In the genomic region with DNA sequence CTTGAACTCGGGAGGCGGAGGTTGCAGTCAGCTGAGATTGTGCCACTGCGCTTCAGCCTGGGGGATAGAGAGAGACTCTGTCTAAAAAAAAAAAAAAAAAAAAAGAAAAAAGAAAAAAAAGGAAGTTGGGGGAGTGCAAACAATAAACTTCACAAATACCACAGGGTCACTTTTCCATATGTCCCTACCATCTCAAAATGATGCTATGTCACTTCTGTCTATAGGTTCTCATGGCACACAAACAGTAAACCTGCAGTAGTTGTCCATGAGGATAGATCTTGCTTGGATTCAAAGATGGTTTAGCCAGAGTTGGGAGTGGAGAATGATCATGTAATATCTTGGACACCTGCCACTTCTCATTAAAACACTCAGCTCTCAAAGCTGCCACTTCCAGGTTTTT, we compare ENCODE assay signal across 9 cellular contexts. TPM values are rescaled to one million over a fixed set of nuclear protein-coding genes. Genes with fewer than 3 reads are reported as not detected.
DNase-seq lines count a peak whose midpoint lies in the region; ATAC-seq and TF ChIP-seq lines count a peak whose summit lies in the region.
"Had no signal": no experiment of that assay in that cellular context is flagged by ENCODE, and none has a peak within 500 bp of the region (broad histone marks: within the 10 kb centered on the region; RNA-seq: fewer than 3 reads in every experiment).

No MANE protein-coding gene starts in this region.

- H3K27me3 ChIP-seq in dorsolateral prefrontal cortex = no peaks in the 10 kb centered on the region

- intact Hi-C loops in Calu3 (cut with micrococcal nuclease; ENCODE audit: unreplicated experiment) = no loop called here
- intact Hi-C loops in dorsolateral prefrontal cortex (cut with DNase I) = loop anchor here in 1 of 2 donors (2.0 to 5.0 kb wide), 2 partner anchors 26 to 34 kb away; a partner anchor contains a TSS

- H3K4me3 Mint-ChIP-seq in Calu3 (ENCODE audit: low read depth, unreplicated experiment) (peak overlapping the region; percentile 81), osteocyte (ENCODE audit: unreplicated experiment) (peak overlapping the region; percentile 88)

- CTCF ChIA-PET in Calu3 (lab: Charles Lee) = interaction anchor here (0.7 kb wide), 1 partner anchor 25 kb away, joined by 3 read pairs; no protein-coding TSS in a partner anchor

- peak overlapping the region in 49 of 59 donors; percentile 68 to 97 (median 90) for H3K27ac ChIP-seq in dorsolateral prefrontal cortex

- H3K4me1 Mint-ChIP-seq in Calu3 (ENCODE audit: low read depth, unreplicated experiment) (no peaks in the 10 kb centered on the region), osteocyte (ENCODE audit: unreplicated experiment) (peaks cover 23% of the 10 kb centered on the region)

- peaks cover 23% of the 10 kb centered on the region for H3K36me3 Mint-ChIP-seq in Calu3 (ENCODE audit: insufficient read depth, unreplicated experiment)
- H3K36me3 Mint-ChIP-seq in osteocyte (ENCODE audit: unreplicated experiment) = peaks cover 9% of the 10 kb centered on the region

- no TSS peak for BruUV-seq in Calu3 (replicated peaks; lab: Mats Ljungman, UMichigan)

- ATAC-seq in GM19395 (IDR thresholded peaks at IDR 0.05; ENCODE audit: unreplicated experiment) = no peak

- H3K27me3 Mint-ChIP-seq in Calu3 (ENCODE audit: unreplicated experiment) (no peaks in the 10 kb centered on the region), osteocyte (ENCODE audit: unreplicated experiment) (no peaks in the 10 kb centered on the region)

- H3K9me3 Mint-ChIP-seq in Calu3 (ENCODE audit: low read depth, unreplicated experiment) = no peaks in the 10 kb centered on the region
- H3K9me3 Mint-ChIP-seq in osteocyte (ENCODE audit: unreplicated experiment) = no peaks in the 10 kb centered on the region

- DNase-seq in Calu3 (no peak), MV-4-11 (lab: John Stamatoyannopoulos, UW) (peak; percentile 29), dorsolateral prefrontal cortex (no peak), osteocyte (ENCODE audit: extremely low spot score, unreplicated experiment) (no peak), SIG-M5 (lab: John Stamatoyannopoulos, UW) (no peak), OCI-M2 (lab: John Stamatoyannopoulos, UW; ENCODE audit: unreplicated experiment) (no peak)
- DNase-seq in stimulated activated CD4-positive, alpha-beta T cell treated with anti-CD3 and anti-CD28 coated beads, Interleukin-2, amount 100 ng/mL, for 48 hours = no peak
- DNase-seq: activated CD4-positive, alpha-beta T cell treated with anti-CD3 and anti-CD28 coated beads for 1 hour had no signal

- H3K27ac Mint-ChIP-seq in Calu3 (ENCODE audit: unreplicated experiment) (no peak overlapping the region), osteocyte (ENCODE audit: unreplicated experiment) (peak overlapping the region; percentile 96)

- TF ChIP-seq CTCF in Calu3 (IDR thresholded peaks at IDR 0.05; ENCODE audit: unreplicated experiment) (no peak), dorsolateral prefrontal cortex (IDR thresholded peaks at IDR 0.05 in 54 of 56, conservative IDR thresholded peaks at IDR 0.05 in 2 of 56; ENCODE audit: low read depth in 1 of 56, partially characterized antibody in 56 of 56) (no peak), osteocyte (IDR thresholded peaks at IDR 0.05) (no peak)

- H3K4me3 ChIP-seq in dorsolateral prefrontal cortex = peak overlapping the region in 58 of 59 donors; percentile 68 to 100 (median 88)

RNA-seq across cellular contexts. Expression of a gene that starts 1.1 kb away (rescaled TPM):
- total RNA-seq in Calu3 (2022) = 15.1 and 15.8 TPM in 2 replicates
- 10 to 100 TPM; 33.3 to 65.7 (median 50.5) TPM for total RNA-seq in dorsolateral prefrontal cortex
- 42.6 and 45.9 TPM in 2 replicates for total RNA-seq in osteocyte

RNA-seq across cellular contexts. Expression of a gene that starts 9.5 kb away (rescaled TPM):
- total RNA-seq in Calu3 (2022) (180 and 181 TPM in 2 replicates), dorsolateral prefrontal cortex (100 to 1,000 TPM in 118 of 120 experiments, 10 to 100 TPM in 2; 94.9 to 199 (median 139) TPM), osteocyte (168 TPM in 2 replicates)

RNA-seq across cellular contexts. Expression of a gene that starts 18.2 kb away (rescaled TPM):
- total RNA-seq in Calu3 (2022) (35.2 and 39.6 TPM in 2 replicates), dorsolateral prefrontal cortex (10 to 100 TPM in 95 of 120 experiments, 1 to 10 TPM in 25; 6.8 to 18.6 (median 12.6) TPM), osteocyte (15.7 and 18.6 TPM in 2 replicates)

RNA-seq across cellular contexts. Expression of a gene that starts 35.2 kb away (rescaled TPM):
- total RNA-seq in Calu3 (2022) (46.7 and 47.6 TPM in 2 replicates), dorsolateral prefrontal cortex (10 to 100 TPM; 18.3 to 47.3 (median 30.8) TPM), osteocyte (44.4 and 45.2 TPM in 2 replicates)

RNA-seq across cellular contexts. Expression of a gene that starts 35.8 kb away (rescaled TPM):
- total RNA-seq in Calu3 (2022) (21.2 and 24.6 TPM in 2 replicates), dorsolateral prefrontal cortex (10 to 100 TPM in 100 of 120 experiments, 1 to 10 TPM in 20; 6.9 to 20.8 (median 12.6) TPM), osteocyte (15.6 and 16.3 TPM in 2 replicates)
